Comparison of ENCODE assay signal across 1 cellular context in the genomic region with DNA sequence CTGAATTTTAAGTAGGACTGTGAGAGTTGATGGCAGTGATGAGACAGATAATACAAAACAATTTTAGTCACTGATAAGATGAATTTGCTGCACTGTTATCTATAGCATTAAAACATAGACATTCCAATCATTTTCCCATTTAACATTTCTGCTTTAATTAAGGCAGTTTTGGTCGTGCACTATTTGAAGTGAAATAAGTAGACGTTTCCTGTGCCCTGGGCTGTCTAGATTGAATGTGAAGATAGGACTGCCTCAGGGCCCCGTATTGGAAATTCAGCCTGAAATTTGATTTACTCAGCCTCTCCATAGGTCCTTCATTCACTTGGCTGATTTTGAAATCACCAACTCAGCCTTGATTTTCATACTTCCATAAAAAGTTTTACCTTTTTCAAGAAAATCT.
TF ChIP-seq lines count a peak whose summit lies in the region.

No MANE protein-coding gene starts in this region.

TF ChIP-seq in SK-N-SH, 30 proteins besides CTCF, POLR2A, EP300 and RAD21 (continued from another document):
- TF ChIP-seq, protein P1, sequence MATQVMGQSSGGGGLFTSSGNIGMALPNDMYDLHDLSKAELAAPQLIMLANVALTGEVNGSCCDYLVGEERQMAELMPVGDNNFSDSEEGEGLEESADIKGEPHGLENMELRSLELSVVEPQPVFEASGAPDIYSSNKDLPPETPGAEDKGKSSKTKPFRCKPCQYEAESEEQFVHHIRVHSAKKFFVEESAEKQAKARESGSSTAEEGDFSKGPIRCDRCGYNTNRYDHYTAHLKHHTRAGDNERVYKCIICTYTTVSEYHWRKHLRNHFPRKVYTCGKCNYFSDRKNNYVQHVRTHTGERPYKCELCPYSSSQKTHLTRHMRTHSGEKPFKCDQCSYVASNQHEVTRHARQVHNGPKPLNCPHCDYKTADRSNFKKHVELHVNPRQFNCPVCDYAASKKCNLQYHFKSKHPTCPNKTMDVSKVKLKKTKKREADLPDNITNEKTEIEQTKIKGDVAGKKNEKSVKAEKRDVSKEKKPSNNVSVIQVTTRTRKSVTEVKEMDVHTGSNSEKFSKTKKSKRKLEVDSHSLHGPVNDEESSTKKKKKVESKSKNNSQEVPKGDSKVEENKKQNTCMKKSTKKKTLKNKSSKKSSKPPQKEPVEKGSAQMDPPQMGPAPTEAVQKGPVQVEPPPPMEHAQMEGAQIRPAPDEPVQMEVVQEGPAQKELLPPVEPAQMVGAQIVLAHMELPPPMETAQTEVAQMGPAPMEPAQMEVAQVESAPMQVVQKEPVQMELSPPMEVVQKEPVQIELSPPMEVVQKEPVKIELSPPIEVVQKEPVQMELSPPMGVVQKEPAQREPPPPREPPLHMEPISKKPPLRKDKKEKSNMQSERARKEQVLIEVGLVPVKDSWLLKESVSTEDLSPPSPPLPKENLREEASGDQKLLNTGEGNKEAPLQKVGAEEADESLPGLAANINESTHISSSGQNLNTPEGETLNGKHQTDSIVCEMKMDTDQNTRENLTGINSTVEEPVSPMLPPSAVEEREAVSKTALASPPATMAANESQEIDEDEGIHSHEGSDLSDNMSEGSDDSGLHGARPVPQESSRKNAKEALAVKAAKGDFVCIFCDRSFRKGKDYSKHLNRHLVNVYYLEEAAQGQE (IDR thresholded peaks at IDR 0.05; ENCODE audit: low read depth, low read length): no peak
- TF ChIP-seq RFX5 (IDR thresholded peaks at IDR 0.05; ENCODE audit: low read length): no peak
- no peak for TF ChIP-seq FOXM1 (IDR thresholded peaks at IDR 0.05; ENCODE audit: low read depth)
- no peak for TF ChIP-seq SIN3A (IDR thresholded peaks at IDR 0.05; ENCODE audit: borderline replicate concordance, low read depth, low read length)
- TF ChIP-seq POLR2AphosphoS5 (IDR thresholded peaks at IDR 0.05; ENCODE audit: low read depth, low read length): no peak
- peak; percentile 37; the same call in 1 of the 2 replicates for TF ChIP-seq GATA2 (CRISPR knock-in tag; IDR thresholded peaks at IDR 0.05)
- TF ChIP-seq RXRA (IDR thresholded peaks at IDR 0.05; ENCODE audit: borderline replicate concordance, low read depth): no peak
- no peak for TF ChIP-seq MEF2A (IDR thresholded peaks at IDR 0.05; ENCODE audit: borderline replicate concordance, low read depth)
- TF ChIP-seq, protein P2, sequence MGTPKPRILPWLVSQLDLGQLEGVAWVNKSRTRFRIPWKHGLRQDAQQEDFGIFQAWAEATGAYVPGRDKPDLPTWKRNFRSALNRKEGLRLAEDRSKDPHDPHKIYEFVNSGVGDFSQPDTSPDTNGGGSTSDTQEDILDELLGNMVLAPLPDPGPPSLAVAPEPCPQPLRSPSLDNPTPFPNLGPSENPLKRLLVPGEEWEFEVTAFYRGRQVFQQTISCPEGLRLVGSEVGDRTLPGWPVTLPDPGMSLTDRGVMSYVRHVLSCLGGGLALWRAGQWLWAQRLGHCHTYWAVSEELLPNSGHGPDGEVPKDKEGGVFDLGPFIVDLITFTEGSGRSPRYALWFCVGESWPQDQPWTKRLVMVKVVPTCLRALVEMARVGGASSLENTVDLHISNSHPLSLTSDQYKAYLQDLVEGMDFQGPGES (IDR thresholded peaks at IDR 0.05; ENCODE audit: low read depth, low read length): no peak
- TF ChIP-seq CHD2 (IDR thresholded peaks at IDR 0.05; ENCODE audit: low read length, partially characterized antibody): no peak
- 0 out of 2 replicates have a peak, but pooled peaks have one; percentile 17 for TF ChIP-seq TCF12 (IDR thresholded peaks at IDR 0.05)
- TF ChIP-seq, protein P3, sequence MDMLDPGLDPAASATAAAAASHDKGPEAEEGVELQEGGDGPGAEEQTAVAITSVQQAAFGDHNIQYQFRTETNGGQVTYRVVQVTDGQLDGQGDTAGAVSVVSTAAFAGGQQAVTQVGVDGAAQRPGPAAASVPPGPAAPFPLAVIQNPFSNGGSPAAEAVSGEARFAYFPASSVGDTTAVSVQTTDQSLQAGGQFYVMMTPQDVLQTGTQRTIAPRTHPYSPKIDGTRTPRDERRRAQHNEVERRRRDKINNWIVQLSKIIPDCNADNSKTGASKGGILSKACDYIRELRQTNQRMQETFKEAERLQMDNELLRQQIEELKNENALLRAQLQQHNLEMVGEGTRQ (IDR thresholded peaks at IDR 0.05; ENCODE audit: borderline replicate concordance, low read depth, low read length): no peak
- TF ChIP-seq, protein P4, sequence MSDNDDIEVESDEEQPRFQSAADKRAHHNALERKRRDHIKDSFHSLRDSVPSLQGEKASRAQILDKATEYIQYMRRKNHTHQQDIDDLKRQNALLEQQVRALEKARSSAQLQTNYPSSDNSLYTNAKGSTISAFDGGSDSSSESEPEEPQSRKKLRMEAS (IDR thresholded peaks at IDR 0.05; ENCODE audit: low read depth): no peak
